Comparison of ENCODE assay signal across 9 cellular contexts in genomic region chr9:130715270-130716077, GRCh38. TPM values are rescaled to one million over a fixed set of nuclear protein-coding genes. Genes with fewer than 3 reads are reported as not detected.
DNase-seq lines count a peak whose midpoint lies in the region; ATAC-seq and TF ChIP-seq lines count a peak whose summit lies in the region.
"Had no signal": no experiment of that assay in that cellular context is flagged by ENCODE, and none has a peak within 500 bp of the region (broad histone marks: within the 10 kb centered on the region; RNA-seq: fewer than 3 reads in every experiment).

No MANE protein-coding gene starts in this region.

- peaks cover 26 to 58% (median 41%) of the 10 kb centered on the region in 4 donors for H3K4me1 Mint-ChIP-seq in CD4-positive, CD25-positive, alpha-beta regulatory T cell
- peaks cover 24% of the 10 kb centered on the region for H3K4me1 Mint-ChIP-seq in nephron

- H3K36me3 ChIP-seq in CD4-positive, CD25-positive, alpha-beta regulatory T cell (ENCODE audit: control insufficient read depth, insufficient read depth, low read length) = no peaks in the 10 kb centered on the region
- H3K36me3 ChIP-seq in Loucy (ENCODE audit: insufficient read depth, low read length) = no peaks in the 10 kb centered on the region

- H3K27ac ChIP-seq in CD4-positive, CD25-positive, alpha-beta regulatory T cell (ENCODE audit: insufficient read depth, low read length, poor library complexity, severe bottlenecking) = no peak overlapping the region

- no peaks in the 10 kb centered on the region for H3F3A ChIP-seq in Loucy (ENCODE audit: low read depth)

- H3K27me3 ChIP-seq in CD4-positive, CD25-positive, alpha-beta regulatory T cell (ENCODE audit: control insufficient read depth, insufficient read depth, low read length) = no peaks in the 10 kb centered on the region
- H3K27me3 ChIP-seq in Loucy (ENCODE audit: insufficient read depth, low read length, poor library complexity, severe bottlenecking) = no peaks in the 10 kb centered on the region

- no peak overlapping the region for H2AFZ ChIP-seq in Loucy (ENCODE audit: low read length)

- H4K20me1 ChIP-seq in Loucy (ENCODE audit: insufficient read depth, low read length, poor library complexity, severe bottlenecking) = peaks cover 2% of the 10 kb centered on the region

- H3K9me2 ChIP-seq in Loucy (replicated peaks; ENCODE audit: low read depth, low read length) = no peaks in the 10 kb centered on the region

- peaks cover 5% of the 10 kb centered on the region for H3K27me3 Mint-ChIP-seq in CD4-positive, CD25-positive, alpha-beta regulatory T cell
- no peaks in the 10 kb centered on the region for H3K27me3 Mint-ChIP-seq in nephron (ENCODE audit: low read depth)

- peak overlapping the region; percentile 76 for H3K9ac ChIP-seq in Loucy (ENCODE audit: low read depth, low read length, poor library complexity, severe bottlenecking)

- H3K4me1 ChIP-seq in CD4-positive, CD25-positive, alpha-beta regulatory T cell (ENCODE audit: control insufficient read depth, insufficient read depth, low read length, poor library complexity, severe bottlenecking) = peaks cover 39% of the 10 kb centered on the region
- H3K4me1 ChIP-seq in Loucy (ENCODE audit: insufficient read depth, low read length, poor library complexity, severe bottlenecking) = peaks cover 12% of the 10 kb centered on the region

- H3K36me3 Mint-ChIP-seq in CD4-positive, CD25-positive, alpha-beta regulatory T cell = peaks cover 5% of the 10 kb centered on the region
- H3K36me3 Mint-ChIP-seq in nephron (ENCODE audit: low read depth) = peaks cover 4% of the 10 kb centered on the region

- H3K4me3 Mint-ChIP-seq in CD4-positive, CD25-positive, alpha-beta regulatory T cell = peak overlapping the region; percentile 86 to 98 (median 94)
- H3K4me3 Mint-ChIP-seq in nephron = peak overlapping the region; percentile 93 to 96 (median 95)

- H3K27ac Mint-ChIP-seq in CD4-positive, CD25-positive, alpha-beta regulatory T cell = peak overlapping the region in 1 of 3 donors; percentile 67
- H3K27ac Mint-ChIP-seq in nephron = peak overlapping the region; percentile 81 to 99 (median 84)

- H3K4me3 ChIP-seq in CD4-positive, CD25-positive, alpha-beta regulatory T cell (ENCODE audit: low read depth, low read length) = peak overlapping the region; percentile 85
- H3K4me3 ChIP-seq in Loucy (ENCODE audit: low read length, poor library complexity, severe bottlenecking) = peak overlapping the region; percentile 84

- no peak for ATAC-seq in CD4-positive, CD25-positive, alpha-beta regulatory T cell (ENCODE audit: low read depth in 2 of 2)
- no peak for ATAC-seq in GM21737 (IDR thresholded peaks at IDR 0.05; ENCODE audit: unreplicated experiment)

- peak overlapping the region; percentile 90 for H3K4me2 ChIP-seq in Loucy (ENCODE audit: low read depth, low read length, poor library complexity, severe bottlenecking)

- peaks cover 0 to 1% (median 0%) of the 10 kb centered on the region in 7 donors for H3K9me3 Mint-ChIP-seq in CD4-positive, CD25-positive, alpha-beta regulatory T cell
- H3K9me3 Mint-ChIP-seq in nephron = no peaks in the 10 kb centered on the region

- peaks cover 30% of the 10 kb centered on the region for H3K79me2 ChIP-seq in Loucy (ENCODE audit: insufficient read depth, low read length)

- TF ChIP-seq CTCF in Loucy (conservative IDR thresholded peaks at IDR 0.05; ENCODE audit: low read length) (no peak), nephron (IDR thresholded peaks at IDR 0.05; ENCODE audit: unreplicated experiment in 3 of 3) (no peak)

- no peaks in the 10 kb centered on the region for H3K9me3 ChIP-seq in CD4-positive, CD25-positive, alpha-beta regulatory T cell (ENCODE audit: control insufficient read depth in 2 of 2, low read length in 2 of 2)
- H3K9me3 ChIP-seq in Loucy (ENCODE audit: insufficient read depth, low read depth, low read length) = no peaks in the 10 kb centered on the region

- DNase-seq in CD4-positive, CD25-positive, alpha-beta regulatory T cell = no peak
- DNase-seq in dermis blood vessel endothelial cell (peak; percentile 20), NCI-H774 (lab: John Stamatoyannopoulos, UW) (no peak), NAMALWA (ENCODE audit: low spot score) (no peak), NCI-H187 treated with DMSO at 0.1 percent for 48 hours (lab: John Stamatoyannopoulos, UW) (no peak)
- DNase-seq: NCI-H510A treated with DMSO at 0.1 percent for 48 hours had no signal

RNA-seq across cellular contexts. Expression of gene EXOSC2, which starts 21.9 kb away (rescaled TPM):
- total RNA-seq in CD4-positive, CD25-positive, alpha-beta regulatory T cell = 47.1 TPM
- polyA plus RNA-seq in CD4-positive, CD25-positive, alpha-beta regulatory T cell = 10 to 100 TPM; 24.1 to 30.0 (median 28.5) TPM
- total RNA-seq in dermis blood vessel endothelial cell = 31.9 and 33.5 TPM in 2 replicates

RNA-seq across cellular contexts. Expression of gene PRDM12, which starts 51.1 kb away (rescaled TPM):
- not detected for total RNA-seq in CD4-positive, CD25-positive, alpha-beta regulatory T cell
- under 1 TPM in 1 of 4 donors, not detected in 3; 0.10 TPM for polyA plus RNA-seq in CD4-positive, CD25-positive, alpha-beta regulatory T cell
- not detected in 2 replicates for total RNA-seq in dermis blood vessel endothelial cell
